In genomic region chr1:2525524-2525895, GRCh38 we compare ENCODE assay signal across 8 cellular contexts. TPM values are rescaled to one million over a fixed set of nuclear protein-coding genes. Genes with fewer than 3 reads are reported as not detected.
DNase-seq lines count a peak whose midpoint lies in the region; ATAC-seq and TF ChIP-seq lines count a peak whose summit lies in the region.

No MANE protein-coding gene starts in this region.

- peaks cover 16% of the 10 kb centered on the region for H3K79me1 ChIP-seq in H9 (ENCODE audit: insufficient read depth, low read depth, low read length, poor library complexity, severe bottlenecking)

- no peak overlapping the region for H2BK120ac ChIP-seq in H9 (ENCODE audit: low read depth, low read length, poor library complexity, severe bottlenecking)

- H4K8ac ChIP-seq in H9 (replicated peaks; ENCODE audit: insufficient read length, low read depth, low read length): no peak overlapping the region

- WGBS in H9 (ENCODE audit: extremely low coverage, insufficient read length, low lambda C conversion rate): no CpG with 5 or more reads among the region's 18 CpGs
- 9% methylated on average over 18 of the region's 18 CpGs for WGBS in hepatocyte (ENCODE audit: low lambda C conversion rate, missing lambda C conversion rate)
- WGBS in smooth muscle cell (ENCODE audit: low lambda C conversion rate): 9% methylated on average over 18 of the region's 18 CpGs

- H3K4me3 Mint-ChIP-seq in H9 (peak overlapping the region; percentile 89 to 96), WTC11 (peak overlapping the region; percentile 83)

- H3K27me3 Mint-ChIP-seq in H9 (ENCODE audit: low read depth) (peaks cover 36% of the 10 kb centered on the region), WTC11 (ENCODE audit: low read depth) (peaks cover 38% of the 10 kb centered on the region)

- H3K4me2 ChIP-seq in H9 (ENCODE audit: insufficient read depth, insufficient read length, low read length) (peak overlapping the region; percentile 69), hepatocyte (peak overlapping the region; percentile 99), smooth muscle cell (peak overlapping the region; percentile 98)

- no peak for DNase-seq in H9
- no peak for DNase-seq in WTC11 (ENCODE audit: low spot score)
- DNase-seq in hepatocyte (ENCODE audit: low spot score): no peak
- no peak for DNase-seq in smooth muscle cell (lab: John Stamatoyannopoulos, UW; ENCODE audit: unreplicated experiment)
- DNase-seq in omental fat pad (ENCODE audit: low spot score): no peak

- POLR2A ChIA-PET in WTC11 (lab: Charles Lee): interaction anchor here (0.9 to 1.4 kb wide), 4 partner anchors 16 to 134 kb away, joined by 3 to 6 read pairs (median 4); partner anchors contain the start of genes MORN1 and RER1

- H3K56ac ChIP-seq in H9 (ENCODE audit: insufficient read length, low read depth, low read length): no peak overlapping the region

- H2AFZ ChIP-seq in H9 (ENCODE audit: low read length) (no peak overlapping the region), hepatocyte (peak overlapping the region; percentile 60), smooth muscle cell (ENCODE audit: low read depth) (no peak overlapping the region)

- no peak overlapping the region for H2BK20ac ChIP-seq in H9 (ENCODE audit: low read depth, low read length, poor library complexity, severe bottlenecking)

- H3K79me2 ChIP-seq in H9 (ENCODE audit: insufficient read depth, low read length) (peaks cover 25% of the 10 kb centered on the region; the same call in 1 of the 2 replicates), hepatocyte (peaks cover 47% of the 10 kb centered on the region), smooth muscle cell (ENCODE audit: low read depth) (peaks cover 42% of the 10 kb centered on the region)

- H2AK5ac ChIP-seq in H9 (ENCODE audit: insufficient read length, low read length): no peak overlapping the region

- no peak overlapping the region for H2BK12ac ChIP-seq in H9 (ENCODE audit: insufficient read length, low read depth, low read length)

- TF ChIP-seq CTCF in H9 (conservative IDR thresholded peaks at IDR 0.05) (no peak), WTC11 (IDR thresholded peaks at IDR 0.05) (no peak), hepatocyte (IDR thresholded peaks at IDR 0.05; ENCODE audit: poor library complexity) (no peak), smooth muscle cell (IDR thresholded peaks at IDR 0.05; ENCODE audit: borderline replicate concordance, insufficient read depth, poor library complexity, severe bottlenecking) (no peak), omental fat pad (IDR thresholded peaks at IDR 0.05) (no peak)

- H4K20me1 ChIP-seq in H9 (ENCODE audit: control insufficient read depth, insufficient read depth, insufficient read length): no peaks in the 10 kb centered on the region
- H4K20me1 ChIP-seq in hepatocyte (ENCODE audit: insufficient read depth, poor library complexity, severe bottlenecking): peaks cover 51% of the 10 kb centered on the region
- H4K20me1 ChIP-seq in smooth muscle cell (ENCODE audit: low read depth): peaks cover 55% of the 10 kb centered on the region

- no peak overlapping the region for H3K18ac ChIP-seq in H9 (ENCODE audit: insufficient read length, low read depth, low read length)

- no peaks in the 10 kb centered on the region for H3K9me2 ChIP-seq in hepatocyte (replicated peaks; ENCODE audit: insufficient read depth)

- H3K14ac ChIP-seq in H9 (ENCODE audit: insufficient read depth, low read length): peak overlapping the region; percentile 10; the same call in 1 of the 2 replicates

- H3K4me1 ChIP-seq in H9 (ENCODE audit: insufficient read depth, low read length): peaks cover 2% of the 10 kb centered on the region; the same call in 1 of the 2 replicates
- peaks cover 27% of the 10 kb centered on the region for H3K4me1 ChIP-seq in hepatocyte (ENCODE audit: insufficient read depth)
- H3K4me1 ChIP-seq in smooth muscle cell (ENCODE audit: low read depth): peaks cover 17% of the 10 kb centered on the region

- ATAC-seq in WTC11 (no peak), HG02678 (IDR thresholded peaks at IDR 0.05; ENCODE audit: unreplicated experiment) (no peak), omental fat pad (ENCODE audit: low FRiP score) (no peak), GM19455 (IDR thresholded peaks at IDR 0.05; ENCODE audit: unreplicated experiment) (no peak), GM21526 (IDR thresholded peaks at IDR 0.05; ENCODE audit: low FRiP score, unreplicated experiment) (no peak)

- H3K4me1 Mint-ChIP-seq in H9 (peaks cover 25 to 29% of the 10 kb centered on the region in 2 experiments), WTC11 (peaks cover 28% of the 10 kb centered on the region)

- H3K36me3 ChIP-seq in hepatocyte (replicated peaks; ENCODE audit: insufficient read depth, low read depth) (no peaks in the 10 kb centered on the region), smooth muscle cell (ENCODE audit: low read depth) (no peaks in the 10 kb centered on the region)

- no peak overlapping the region for H2BK15ac ChIP-seq in H9 (ENCODE audit: low read depth, low read length)

- no peak overlapping the region for H3K23ac ChIP-seq in H9 (ENCODE audit: insufficient read length, low read depth, low read length)

- H2BK5ac ChIP-seq in H9 (ENCODE audit: insufficient read length, low read length): no peak overlapping the region

- H3K4me3 ChIP-seq in hepatocyte (peak overlapping the region; percentile 97), smooth muscle cell (peak overlapping the region; percentile 99)

- no peak overlapping the region for H3K4ac ChIP-seq in H9 (ENCODE audit: low read depth, low read length)

- H3K27me3 ChIP-seq in H9 (ENCODE audit: insufficient read depth, low read length) (peaks cover 21% of the 10 kb centered on the region; the same call in 1 of the 2 replicates), hepatocyte (peaks cover 20% of the 10 kb centered on the region), smooth muscle cell (ENCODE audit: low read depth) (peaks cover 26% of the 10 kb centered on the region)

- no peaks in the 10 kb centered on the region for H3K9me3 ChIP-seq in H9 (ENCODE audit: control insufficient read depth, low read depth, low read length)
- no peaks in the 10 kb centered on the region for H3K9me3 ChIP-seq in hepatocyte (ENCODE audit: low read depth)
- no peaks in the 10 kb centered on the region for H3K9me3 ChIP-seq in smooth muscle cell (replicated peaks; ENCODE audit: low read depth)

- CTCF ChIA-PET in WTC11 (lab: Charles Lee): interaction anchor here (0.9 to 4.4 kb wide), 13 partner anchors 9 to 965 kb away, joined by 3 to 61 read pairs (median 6); partner anchors contain the start of genes FAAP20, MORN1, PEX10 and RER1

- peak overlapping the region; percentile 28 for H3K9ac ChIP-seq in H9 (ENCODE audit: extremely low read depth, insufficient read length, low read length)
- H3K9ac ChIP-seq in smooth muscle cell (ENCODE audit: low read depth): peak overlapping the region; percentile 91

- no peak overlapping the region for H4K5ac ChIP-seq in H9 (ENCODE audit: insufficient read length, low read depth, low read length)

- no peaks in the 10 kb centered on the region for H3F3A ChIP-seq in smooth muscle cell (ENCODE audit: low read depth)

- peaks cover 11% of the 10 kb centered on the region for H3K23me2 ChIP-seq in H9 (ENCODE audit: insufficient read length, low read depth, low read length, poor library complexity, severe bottlenecking)

- H3K27ac ChIP-seq in H9 (ENCODE audit: insufficient read length, low read depth, low read length) (no peak overlapping the region), hepatocyte (peak overlapping the region; percentile 48), smooth muscle cell (ENCODE audit: low read depth) (peak overlapping the region; percentile 45)

- no peaks in the 10 kb centered on the region; a peak in 2 of 5 replicates for H3K9me3 Mint-ChIP-seq in H9
- no peaks in the 10 kb centered on the region for H3K9me3 Mint-ChIP-seq in WTC11

- peaks cover 14 to 17% (median 15%) of the 10 kb centered on the region in 3 experiments for H3K36me3 Mint-ChIP-seq in H9 (ENCODE audit: insufficient read depth in 1 of 3, low read depth in 3 of 3)
- peaks cover 8% of the 10 kb centered on the region for H3K36me3 Mint-ChIP-seq in WTC11

- no peak overlapping the region for H4K91ac ChIP-seq in H9 (ENCODE audit: insufficient read length, low read depth, low read length)

- no peak overlapping the region for H3K27ac Mint-ChIP-seq in H9
- H3K27ac Mint-ChIP-seq in WTC11: no peak overlapping the region

- H3T11ph ChIP-seq in H9 (ENCODE audit: low read length): no peak overlapping the region

TF ChIP-seq in WTC11, 78 proteins besides CTCF, POLR2A, EP300 and RAD21 (continues in another document):
- TF ChIP-seq EMX1 (CRISPR knock-in tag; IDR thresholded peaks at IDR 0.05) (no peak), FOXJ3 (CRISPR knock-in tag; IDR thresholded peaks at IDR 0.05; ENCODE audit: borderline replicate concordance) (no peak), CBFB (CRISPR knock-in tag; IDR thresholded peaks at IDR 0.05; ENCODE audit: low read depth) (no peak), ZNF396 (CRISPR knock-in tag; IDR thresholded peaks at IDR 0.05; ENCODE audit: borderline replicate concordance) (no peak), ZNF416 (CRISPR knock-in tag; IDR thresholded peaks at IDR 0.05) (no peak)

RNA-seq across cellular contexts. Expression of gene PANK4, which starts 0.9 kb away (rescaled TPM):
- total RNA-seq in H9 (2021): 32.2 and 34.8 TPM in 2 replicates
- 35.2 to 52.5 TPM (median 36.7 TPM) in 3 replicates for total RNA-seq in WTC11 (2021)
- 18.5 and 20.4 TPM in 2 replicates for total RNA-seq in hepatocyte
- 21.3 and 21.5 TPM in 2 replicates for polyA plus RNA-seq in hepatocyte
- 27.2 and 28.7 TPM in 2 replicates for total RNA-seq in smooth muscle cell
- 28.4 and 28.5 TPM in 2 replicates for polyA plus RNA-seq in smooth muscle cell
- total RNA-seq in omental fat pad: 10 to 100 TPM; 15.1 to 38.1 (median 27.4) TPM

RNA-seq across cellular contexts. Expression of gene HES5, which starts 4.6 kb away (rescaled TPM):
- total RNA-seq in H9 (2021) (not detected in 2 replicates), WTC11 (2021) (0.21 to 0.23 TPM in 2 of 3 replicates, not detected in the other), hepatocyte (not detected in 2 replicates), smooth muscle cell (1.6 TPM in 1 of 2 replicates, not detected in the other), omental fat pad (not detected)
- polyA plus RNA-seq in hepatocyte (1.0 TPM in 2 replicates), smooth muscle cell (1.3 and 1.7 TPM in 2 replicates)

RNA-seq across cellular contexts. Expression of gene TNFRSF14, which starts 30.7 kb away (rescaled TPM):
- total RNA-seq in H9 (2021) (0.29 and 0.57 TPM in 2 replicates), WTC11 (2021) (0.73 to 1.1 TPM (median 0.87 TPM) in 3 replicates), hepatocyte (2.7 and 6.1 TPM in 2 replicates), smooth muscle cell (0.40 TPM in 1 of 2 replicates, not detected in the other), omental fat pad (100 to 1,000 TPM in 1 of 4 donors, 10 to 100 TPM in 3; 26.6 to 108 (median 41.5) TPM)
- polyA plus RNA-seq in hepatocyte (5.3 and 5.4 TPM in 2 replicates), smooth muscle cell (not detected in 2 replicates)

RNA-seq across cellular contexts. Expression of gene PLCH2, which starts 49.4 kb away (rescaled TPM):
- total RNA-seq in H9 (2021) (0.09 and 0.18 TPM in 2 replicates), WTC11 (2021) (0.05 to 0.18 TPM (median 0.17 TPM) in 3 replicates), hepatocyte (0.48 and 1.3 TPM in 2 replicates), smooth muscle cell (0.09 and 0.81 TPM in 2 replicates), omental fat pad (1 to 10 TPM in 1 of 4 donors, under 1 TPM in 3; 0.16 to 1.7 (median 0.44) TPM)
- polyA plus RNA-seq in hepatocyte (1.9 and 3.4 TPM in 2 replicates), smooth muscle cell (0.04 and 0.13 TPM in 2 replicates)
